Comparison of ENCODE assay signal across 3 cellular contexts in genomic region chr19:44774614-44775013, GRCh38.
TF ChIP-seq lines count a peak whose summit lies in the region.

No MANE protein-coding gene starts in this region.

TF ChIP-seq in SK-N-SH, 30 proteins besides CTCF, POLR2A, EP300 and RAD21 (continues in another document):
- TF ChIP-seq FOXM1 (IDR thresholded peaks at IDR 0.05; ENCODE audit: low read depth) (no peak), JUND (IDR thresholded peaks at IDR 0.05) (no peak), CHD2 (IDR thresholded peaks at IDR 0.05; ENCODE audit: low read length, partially characterized antibody) (no peak), ZBTB33 (IDR thresholded peaks at IDR 0.05; ENCODE audit: borderline replicate concordance, low read depth) (no peak), PBX3 (IDR thresholded peaks at IDR 0.05) (no peak), RCOR1 (IDR thresholded peaks at IDR 0.05; ENCODE audit: low read length) (no peak), RXRA (IDR thresholded peaks at IDR 0.05; ENCODE audit: borderline replicate concordance, low read depth) (no peak), MXI1 (IDR thresholded peaks at IDR 0.05; ENCODE audit: low read depth, low read length) (no peak), YY1 (IDR thresholded peaks at IDR 0.05; ENCODE audit: low read depth) (no peak), EZH2phosphoT487 (IDR thresholded peaks at IDR 0.05; ENCODE audit: borderline replicate concordance, low read depth) (no peak), NFIC (IDR thresholded peaks at IDR 0.05; ENCODE audit: borderline replicate concordance) (no peak), SMC3 (IDR thresholded peaks at IDR 0.05; ENCODE audit: low read depth, low read length) (no peak), ELF1 (IDR thresholded peaks at IDR 0.05) (no peak), POLR2AphosphoS5 (IDR thresholded peaks at IDR 0.05; ENCODE audit: low read depth, low read length) (no peak), FOSL2 (IDR thresholded peaks at IDR 0.05; ENCODE audit: borderline replicate concordance, low read depth) (no peak), GATA2 (CRISPR knock-in tag; IDR thresholded peaks at IDR 0.05) (no peak), TAF1 (IDR thresholded peaks at IDR 0.05; ENCODE audit: borderline replicate concordance, low read depth, low read length) (no peak)

TF ChIP-seq in SK-N-SH treated with all-trans-retinoic acid at 6 μM for 48 hours, 23 proteins besides CTCF, POLR2A, EP300 and RAD21:
- no peak for TF ChIP-seq PPARA (CRISPR knock-in tag; IDR thresholded peaks at IDR 0.05; ENCODE audit: borderline replicate concordance)
- no peak for TF ChIP-seq ZNF8 (CRISPR knock-in tag; IDR thresholded peaks at IDR 0.05)
- TF ChIP-seq RARB (CRISPR knock-in tag; IDR thresholded peaks at IDR 0.05) = no peak
- no peak for TF ChIP-seq OSR1 (CRISPR knock-in tag; IDR thresholded peaks at IDR 0.05)
- TF ChIP-seq POU6F1 (CRISPR knock-in tag; IDR thresholded peaks at IDR 0.05; ENCODE audit: borderline replicate concordance, low read depth) = no peak
- no peak for TF ChIP-seq CREB5 (CRISPR knock-in tag; IDR thresholded peaks at IDR 0.05; ENCODE audit: low read depth)
- TF ChIP-seq CSRNP3 (CRISPR knock-in tag; IDR thresholded peaks at IDR 0.05) = no peak
- TF ChIP-seq ZNF70 (CRISPR knock-in tag; IDR thresholded peaks at IDR 0.05) = no peak
- no peak for TF ChIP-seq ARNTL (CRISPR knock-in tag; IDR thresholded peaks at IDR 0.05; ENCODE audit: borderline replicate concordance, low read depth)
- TF ChIP-seq TCF4 (CRISPR knock-in tag; IDR thresholded peaks at IDR 0.05; ENCODE audit: borderline replicate concordance) = no peak
- TF ChIP-seq ZFP30 (CRISPR knock-in tag; IDR thresholded peaks at IDR 0.05) = no peak
- no peak for TF ChIP-seq SNAI2 (CRISPR knock-in tag; IDR thresholded peaks at IDR 0.05)
- no peak for TF ChIP-seq ZFP3 (CRISPR knock-in tag; IDR thresholded peaks at IDR 0.05)
- no peak for TF ChIP-seq BACH2 (CRISPR knock-in tag; IDR thresholded peaks at IDR 0.05; ENCODE audit: borderline replicate concordance)
- TF ChIP-seq GLIS3 (CRISPR knock-in tag; IDR thresholded peaks at IDR 0.05) = no peak
- no peak for TF ChIP-seq CSDC2 (CRISPR knock-in tag; IDR thresholded peaks at IDR 0.05)

TF ChIP-seq in HepG2, 621 proteins besides CTCF, POLR2A, EP300 and RAD21:
- TF ChIP-seq SAP130 (CRISPR knock-in tag; IDR thresholded peaks at IDR 0.05; ENCODE audit: low read depth) = 0 out of 2 replicates have a peak, but pooled peaks have one; percentile 28
- TF ChIP-seq HNF4A (CRISPR knock-in tag; IDR thresholded peaks at IDR 0.05) = peak; percentile 56
- peak; percentile 42; the same call in 1 of the 2 replicates for TF ChIP-seq PAXIP1 (CRISPR knock-in tag; conservative IDR thresholded peaks at IDR 0.05)
- TF ChIP-seq LCORL (IDR thresholded peaks at IDR 0.05) = no peak
- TF ChIP-seq LCORL (CRISPR knock-in tag; IDR thresholded peaks at IDR 0.05) = peak; percentile 36; the same call in 1 of the 2 replicates
- no peak for TF ChIP-seq ZNF24 (IDR thresholded peaks at IDR 0.05)
- 0 out of 2 replicates have a peak, but pooled peaks have one; percentile 23 for TF ChIP-seq HNF4G (IDR thresholded peaks at IDR 0.05; ENCODE audit: borderline replicate concordance, low read depth, low read length)
- no peak for TF ChIP-seq HNF4G (CRISPR knock-in tag; IDR thresholded peaks at IDR 0.05; ENCODE audit: borderline replicate concordance, low read depth)
- TF ChIP-seq GATAD2A (CRISPR knock-in tag; IDR thresholded peaks at IDR 0.05) = peak; percentile 34; the same call in 1 of the 2 replicates
- TF ChIP-seq FOXK2 (IDR thresholded peaks at IDR 0.05) = no peak
TF ChIP-seq in HepG2: peak in this region for 6.
